ENCODE assay signal across 24 cellular contexts in genomic region chr11:76801736-76802135, GRCh38. TPM values are rescaled to one million over a fixed set of nuclear protein-coding genes. Genes with fewer than 3 reads are reported as not detected.
A peak's percentile ranks its signal among the peaks of the same experiment; 100 is the strongest.
DNase-seq lines count a peak whose midpoint lies in the region; ATAC-seq and TF ChIP-seq lines count a peak whose summit lies in the region.
"Had no signal": no experiment of that assay in that cellular context is flagged by ENCODE, and none has a peak within 500 bp of the region (broad histone marks: within the 10 kb centered on the region; RNA-seq: fewer than 3 reads in every experiment).

No MANE protein-coding gene starts in this region.

- ATAC-seq in left lobe of liver, result peak; percentile 0
- no peak for ATAC-seq in stimulated activated memory B cell treated with anti-CD40 and anti-IgM and Interleukin-4, amounts not matched to agents 10 μg/mL and 1 μg/mL and 100 μg/mL, for 72 hours
- ATAC-seq: left cardiac atrium; stimulated activated effector memory CD8-positive, alpha-beta T cell treated with anti-CD3 and anti-CD28 coated beads, Interleukin-12 subunit alpha, Interleukin-12 subunit beta, amount 100 ng/mL, for 72 hours had no signal

- BruUV-seq in Caco-2 (replicated peaks; lab: Mats Ljungman, UMichigan), result no TSS peak

- H3K4me3 ChIP-seq in MM.1S (ENCODE audit: low read length) (no peak overlapping the region), Caco-2 (ENCODE audit: low read depth, low read length) (no peak overlapping the region)
- H3K4me3 ChIP-seq: MG63, testis had no signal

- H3K9me3 Mint-ChIP-seq in Caco-2 (ENCODE audit: unreplicated experiment), result no peaks in the 10 kb centered on the region
- no peaks in the 10 kb centered on the region for H3K9me3 Mint-ChIP-seq in stimulated activated memory B cell treated with anti-CD40 and anti-IgM and Interleukin-4, amounts not matched to agents 10 μg/mL and 1 μg/mL and 100 μg/mL, for 72 hours
- H3K9me3 Mint-ChIP-seq: activated T-cell treated with anti-CD3 and anti-CD28 coated beads, Interleukin-2, amount 50 U/mL, for 24 hours; IgD-negative memory B cell; stimulated activated effector memory CD8-positive, alpha-beta T cell treated with anti-CD3 and anti-CD28 coated beads, Interleukin-12 subunit alpha, Interleukin-12 subunit beta, amount 100 ng/mL, for 72 hours had no signal

- no peaks in the 10 kb centered on the region for H3K79me2 ChIP-seq in MM.1S (ENCODE audit: low read length)

- H3K27ac ChIP-seq in 22Rv1 (peak overlapping the region; percentile 100), MM.1S (ENCODE audit: low read length) (no peak overlapping the region)
- H3K27ac ChIP-seq: epithelial cell of prostate, neutrophil had no signal

- no peaks in the 10 kb centered on the region for H3K9me2 ChIP-seq in MM.1S (replicated peaks; ENCODE audit: insufficient read depth, low read length)

- H3K36me3 Mint-ChIP-seq in Caco-2 (ENCODE audit: insufficient read depth, unreplicated experiment), result peaks cover 25% of the 10 kb centered on the region
- no peaks in the 10 kb centered on the region for H3K36me3 Mint-ChIP-seq in stimulated activated memory B cell treated with anti-CD40 and anti-IgM and Interleukin-4, amounts not matched to agents 10 μg/mL and 1 μg/mL and 100 μg/mL, for 72 hours
- H3K36me3 Mint-ChIP-seq: IgD-negative memory B cell had no signal

- TF ChIP-seq CTCF in 22Rv1 (IDR thresholded peaks at IDR 0.05) (no peak), MM.1S (IDR thresholded peaks at IDR 0.05; ENCODE audit: low read length) (no peak), Caco-2 (IDR thresholded peaks at IDR 0.05; ENCODE audit: insufficient read depth in 1 of 2, low read depth in 1 of 2, low read length in 1 of 2, severe bottlenecking in 1 of 2, unreplicated experiment in 1 of 2) (no peak)

- H3K27me3 Mint-ChIP-seq in Caco-2 (ENCODE audit: insufficient read depth, unreplicated experiment), result no peaks in the 10 kb centered on the region
- peaks cover 44% of the 10 kb centered on the region for H3K27me3 Mint-ChIP-seq in stimulated activated memory B cell treated with anti-CD40 and anti-IgM and Interleukin-4, amounts not matched to agents 10 μg/mL and 1 μg/mL and 100 μg/mL, for 72 hours

- CTCF ChIA-PET in Caco-2 (lab: Charles Lee), result interaction anchor here (0.5 to 3.9 kb wide), 7 partner anchors 21 to 439 kb away, joined by 3 to 27 read pairs (median 4); no protein-coding TSS in a partner anchor

- POLR2A ChIA-PET in Caco-2 (lab: Charles Lee), result interaction anchor here (0.5 to 0.6 kb wide), 2 partner anchors 10 to 82 kb away, joined by 3 read pairs; no protein-coding TSS in a partner anchor

- H3F3A ChIP-seq in MM.1S (ENCODE audit: insufficient read depth, low read length), result no peaks in the 10 kb centered on the region

- H3K4me1 ChIP-seq in MM.1S (ENCODE audit: low read length) (no peaks in the 10 kb centered on the region), Caco-2 (peaks cover 23% of the 10 kb centered on the region)

- no peak overlapping the region for H3K9ac ChIP-seq in MM.1S (ENCODE audit: low read length)

- DNase-seq in DMS53 (lab: John Stamatoyannopoulos, UW), result peak; percentile 91
- peak; percentile 74 for DNase-seq in NCI-H526 treated with DMSO at 0.1 percent for 48 hours (lab: John Stamatoyannopoulos, UW)
- no peak for DNase-seq in left lobe of liver (ENCODE audit: low spot score)
- DNase-seq in MM.1S, result no peak
- no peak for DNase-seq in NCI-H2107 (lab: John Stamatoyannopoulos, UW)
- no peak for DNase-seq in Caco-2
- DNase-seq: activated naive CD4-positive, alpha-beta T cell; activated T-cell treated with anti-CD3 and anti-CD28 coated beads, Interleukin-2, amount 50 U/mL, for 24 hours; C1 segment of cervical spinal cord; effector CD4-positive, alpha-beta T cell; HCEC 1CT; left cardiac atrium; MG63; NCI-H146; NCI-H446; stimulated activated CD4-positive, alpha-beta T cell treated with anti-CD3 and anti-CD28 coated beads, Interleukin-1b, Interleukin-23, amount 100 ng/mL, for 48 hours; T-helper 1 cell; testis had no signal

- H3K4me2 ChIP-seq in MM.1S (ENCODE audit: low read depth, low read length), result no peak overlapping the region

- no peaks in the 10 kb centered on the region for H4K20me1 ChIP-seq in MM.1S (ENCODE audit: insufficient read depth, low read length)

- H3K27me3 ChIP-seq in MM.1S (replicated peaks; ENCODE audit: insufficient read depth, low read length) (no peaks in the 10 kb centered on the region), Caco-2 (replicated peaks; ENCODE audit: control insufficient read depth, insufficient read depth, low read length) (no peaks in the 10 kb centered on the region)
- H3K27me3 ChIP-seq: MG63, testis had no signal

- H3K36me3 ChIP-seq in MM.1S (replicated peaks; ENCODE audit: insufficient read depth, low read length) (no peaks in the 10 kb centered on the region), Caco-2 (ENCODE audit: control insufficient read depth, insufficient read depth, low read length) (peaks cover 2% of the 10 kb centered on the region; the same call in 1 of the 2 replicates)
- H3K36me3 ChIP-seq: MG63, neutrophil had no signal

- peaks cover 7% of the 10 kb centered on the region for H3K4me1 Mint-ChIP-seq in Caco-2 (ENCODE audit: low read depth, unreplicated experiment)
- H3K4me1 Mint-ChIP-seq in stimulated activated memory B cell treated with anti-CD40 and anti-IgM and Interleukin-4, amounts not matched to agents 10 μg/mL and 1 μg/mL and 100 μg/mL, for 72 hours, result peaks cover 20% of the 10 kb centered on the region

- H3K9me3 ChIP-seq in MM.1S (replicated peaks; ENCODE audit: insufficient read depth, low read length) (no peaks in the 10 kb centered on the region), Caco-2 (no peaks in the 10 kb centered on the region)
- H3K9me3 ChIP-seq: MG63, neutrophil, testis had no signal

- H2AFZ ChIP-seq in MM.1S (ENCODE audit: low read length), result no peak overlapping the region

- no peak overlapping the region for H3K4me3 Mint-ChIP-seq in Caco-2 (ENCODE audit: unreplicated experiment)
- H3K4me3 Mint-ChIP-seq in stimulated activated memory B cell treated with anti-CD40 and anti-IgM and Interleukin-4, amounts not matched to agents 10 μg/mL and 1 μg/mL and 100 μg/mL, for 72 hours, result no peak overlapping the region
- H3K4me3 Mint-ChIP-seq: activated T-cell treated with anti-CD3 and anti-CD28 coated beads, Interleukin-2, amount 50 U/mL, for 24 hours; stimulated activated effector memory CD8-positive, alpha-beta T cell treated with anti-CD3 and anti-CD28 coated beads, Interleukin-12 subunit alpha, Interleukin-12 subunit beta, amount 100 ng/mL, for 72 hours had no signal

- H3K27ac Mint-ChIP-seq in Caco-2 (ENCODE audit: unreplicated experiment), result no peak overlapping the region
- no peak overlapping the region for H3K27ac Mint-ChIP-seq in stimulated activated memory B cell treated with anti-CD40 and anti-IgM and Interleukin-4, amounts not matched to agents 10 μg/mL and 1 μg/mL and 100 μg/mL, for 72 hours
- H3K27ac Mint-ChIP-seq: activated T-cell treated with anti-CD3 and anti-CD28 coated beads, Interleukin-2, amount 50 U/mL, for 24 hours; IgD-negative memory B cell; stimulated activated effector memory CD8-positive, alpha-beta T cell treated with anti-CD3 and anti-CD28 coated beads, Interleukin-12 subunit alpha, Interleukin-12 subunit beta, amount 100 ng/mL, for 72 hours had no signal

- intact Hi-C loops in Caco-2 (cut with micrococcal nuclease; ENCODE audit: unreplicated experiment), result loop anchor here (2.0 kb wide), 1 partner anchor 33 kb away; no protein-coding TSS in a partner anchor

RNA-seq across cellular contexts. Expression of gene TSKU, which starts 18.6 kb away (rescaled TPM):
- 547 TPM for total RNA-seq in left lobe of liver
- 38.6 and 40.6 TPM in 2 replicates for total RNA-seq in Caco-2 (2022)

RNA-seq across cellular contexts. Expression of gene ACER3, which starts 59.0 kb away (rescaled TPM):
- total RNA-seq in left lobe of liver (4.8 TPM), Caco-2 (2022) (37.5 and 40.6 TPM in 2 replicates)

Comparison
In these comparisons a context has a peak if more than half of its experiments do, and no peak if none do; other contexts are left out.
1. DNase-seq: peak in DMS53 (single experiment) and NCI-H526 treated with DMSO at 0.1 percent for 48 hours (single experiment); none in left lobe of liver (single experiment), MM.1S (single experiment), NCI-H2107 (single experiment) and Caco-2 (0 of 2).
2. RNA of gene TSKU, which starts 18.6 kb away (total RNA-seq): 547 TPM in left lobe of liver (single experiment); 38.6 to 40.6 TPM in Caco-2; every median in the first group is over 10 times any median in the second.